In the genomic region with DNA sequence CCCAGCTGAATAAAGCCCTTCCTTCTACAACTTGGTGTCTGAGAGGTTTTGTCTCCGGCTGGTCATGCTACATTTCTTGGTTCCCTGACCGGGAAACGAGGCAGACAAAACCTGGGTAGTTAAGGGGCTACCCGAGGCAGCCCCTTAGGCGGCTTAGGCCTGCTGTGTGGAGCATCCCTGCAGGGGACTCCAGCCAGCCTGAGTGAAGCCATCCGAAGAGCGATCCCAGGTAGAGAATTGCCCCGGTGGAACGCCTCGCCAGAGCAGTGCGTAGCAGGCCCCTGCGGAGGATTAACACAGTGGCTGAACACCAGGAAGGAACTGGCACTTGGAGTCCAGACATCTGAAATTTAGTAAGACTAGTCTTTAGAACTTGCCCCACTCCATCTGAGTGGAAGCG, we compare ENCODE assay signal across 28 cellular contexts. TPM values are rescaled to one million over a fixed set of nuclear protein-coding genes. Genes with fewer than 3 reads are reported as not detected.
"Had no signal": no experiment of that assay in that cellular context is flagged by ENCODE, and none has a peak within 500 bp of the region (broad histone marks: within the 10 kb centered on the region; RNA-seq: fewer than 3 reads in every experiment).

No MANE protein-coding gene starts in this region.

- H3K4me3 Mint-ChIP-seq: activated CD4-positive, alpha-beta T cell treated with anti-CD3 and anti-CD28 coated beads, Interleukin-2, amount 10 ng/mL, durations not matched to agents 24 days and 14 days; activated CD8-positive, alpha-beta T cell treated with anti-CD3 and anti-CD28 coated beads for 36 hours; activated naive CD4-positive, alpha-beta T cell treated with anti-CD3 and anti-CD28 coated beads, Interleukin-2, amount 10 ng/mL, durations not matched to agents 7 days and 5 days; activated naive CD8-positive, alpha-beta T cell treated with anti-CD3 and anti-CD28 coated beads, Interleukin-2, amount 50 U/mL, for 24 hours; activated T-cell treated with anti-CD3 and anti-CD28 coated beads, Interleukin-2, amount 50 U/mL, for 24 hours; brain; endodermal cell; neural crest cell; T-cell had no signal

- DNase-seq: activated CD4-positive, alpha-beta T cell treated with anti-CD3 and anti-CD28 coated beads, Interleukin-2, amount 10 ng/mL, durations not matched to agents 24 days and 14 days; activated CD4-positive, CD25-positive, alpha-beta regulatory T cell; activated CD8-positive, alpha-beta T cell treated with anti-CD3 and anti-CD28 coated beads for 36 hours; activated effector memory CD4-positive, alpha-beta T cell treated with Interleukin-2 at 50 U/mL for 16 hours; activated naive CD4-positive, alpha-beta T cell treated with anti-CD3 and anti-CD28 coated beads, Interleukin-2, amount 10 ng/mL, durations not matched to agents 7 days and 5 days; activated naive CD8-positive, alpha-beta T cell treated with anti-CD3 and anti-CD28 coated beads, Interleukin-2, amount 50 U/mL, for 24 hours; activated T-cell treated with anti-CD3 and anti-CD28 coated beads, Interleukin-2, amount 50 U/mL, for 24 hours; central memory CD4-positive, alpha-beta T cell; dorsolateral prefrontal cortex; endodermal cell; glutamatergic neuron; hippocampal formation; left lung; mammary epithelial cell; midbrain; stimulated activated CD4-positive, alpha-beta T cell treated with anti-CD3 and anti-CD28 coated beads, Interleukin-4, amount 100 ng/mL, for 1 hour; T-cell; upper lobe of right lung had no signal

- ATAC-seq: activated CD8-positive, alpha-beta T cell treated with anti-CD3 and anti-CD28 coated beads for 36 hours; activated naive CD8-positive, alpha-beta T cell treated with anti-CD3 and anti-CD28 coated beads, Interleukin-2, amount 50 U/mL, for 24 hours; foreskin keratinocyte; left lung; T-cell; upper lobe of right lung had no signal

- H3K27me3 Mint-ChIP-seq: activated CD4-positive, alpha-beta T cell treated with anti-CD3 and anti-CD28 coated beads, Interleukin-2, amount 10 ng/mL, durations not matched to agents 24 days and 14 days; activated CD8-positive, alpha-beta T cell treated with anti-CD3 and anti-CD28 coated beads for 36 hours; activated naive CD8-positive, alpha-beta T cell treated with anti-CD3 and anti-CD28 coated beads, Interleukin-2, amount 50 U/mL, for 24 hours; activated T-cell treated with anti-CD3 and anti-CD28 coated beads, Interleukin-2, amount 50 U/mL, for 24 hours; T-cell had no signal

- H3K9me3 Mint-ChIP-seq: activated CD4-positive, alpha-beta T cell treated with anti-CD3 and anti-CD28 coated beads, Interleukin-2, amount 10 ng/mL, durations not matched to agents 24 days and 14 days; activated CD8-positive, alpha-beta T cell treated with anti-CD3 and anti-CD28 coated beads for 36 hours; activated naive CD4-positive, alpha-beta T cell treated with anti-CD3 and anti-CD28 coated beads, Interleukin-2, amount 10 ng/mL, durations not matched to agents 7 days and 5 days; activated naive CD8-positive, alpha-beta T cell treated with anti-CD3 and anti-CD28 coated beads, Interleukin-2, amount 50 U/mL, for 24 hours; brain; endodermal cell had no signal

- H3K4me1 Mint-ChIP-seq: activated naive CD4-positive, alpha-beta T cell treated with anti-CD3 and anti-CD28 coated beads, Interleukin-2, amount 10 ng/mL, durations not matched to agents 7 days and 5 days; activated naive CD8-positive, alpha-beta T cell treated with anti-CD3 and anti-CD28 coated beads, Interleukin-2, amount 50 U/mL, for 24 hours; brain; endodermal cell; neural crest cell had no signal

- H3K27ac Mint-ChIP-seq: activated CD4-positive, alpha-beta T cell treated with anti-CD3 and anti-CD28 coated beads, Interleukin-2, amount 10 ng/mL, durations not matched to agents 24 days and 14 days; activated CD8-positive, alpha-beta T cell treated with anti-CD3 and anti-CD28 coated beads for 36 hours; activated naive CD4-positive, alpha-beta T cell treated with anti-CD3 and anti-CD28 coated beads, Interleukin-2, amount 10 ng/mL, durations not matched to agents 7 days and 5 days; activated naive CD8-positive, alpha-beta T cell treated with anti-CD3 and anti-CD28 coated beads, Interleukin-2, amount 50 U/mL, for 24 hours; brain; T-cell had no signal

RNA-seq across cellular contexts. Expression of gene MYOCOS, which starts 21.2 kb away (rescaled TPM):
- total RNA-seq: activated CD4-positive, alpha-beta T cell treated with anti-CD3 and anti-CD28 coated beads, Interleukin-2, amount 10 ng/mL, durations not matched to agents 24 days and 14 days; activated CD8-positive, alpha-beta T cell treated with anti-CD3 and anti-CD28 coated beads for 36 hours; endodermal cell; epithelial cell of proximal tubule; fibroblast of lung; left lung; mammary epithelial cell; osteocyte; prostate gland; right atrium auricular region; skeletal muscle tissue; thoracic aorta; upper lobe of right lung had no signal

RNA-seq across cellular contexts. Expression of gene MYOC, which starts 51.6 kb away (rescaled TPM):
- total RNA-seq: activated CD4-positive, alpha-beta T cell treated with anti-CD3 and anti-CD28 coated beads, Interleukin-2, amount 10 ng/mL, durations not matched to agents 24 days and 14 days; activated CD8-positive, alpha-beta T cell treated with anti-CD3 and anti-CD28 coated beads for 36 hours; endodermal cell; epithelial cell of proximal tubule; foreskin keratinocyte; mammary epithelial cell; neural crest cell; osteocyte; T-cell had no signal
